Comparison of ENCODE assay signal across 9 cellular contexts in genomic region chr7:100674441-100675407, GRCh38. TPM values are rescaled to one million over a fixed set of nuclear protein-coding genes. Genes with fewer than 3 reads are reported as not detected.
DNase-seq lines count a peak whose midpoint lies in the region; ATAC-seq and TF ChIP-seq lines count a peak whose summit lies in the region.
"Had no signal": no experiment of that assay in that cellular context is flagged by ENCODE, and none has a peak within 500 bp of the region (broad histone marks: within the 10 kb centered on the region; RNA-seq: fewer than 3 reads in every experiment).

No MANE protein-coding gene starts in this region.

- peak overlapping the region; percentile 97 for H3K4me3 Mint-ChIP-seq in activated naive CD8-positive, alpha-beta T cell treated with anti-CD3 and anti-CD28 coated beads for 36 hours

- TF ChIP-seq CTCF in GM10266 (IDR thresholded peaks at IDR 0.05; ENCODE audit: control insufficient read depth, insufficient read depth, low read depth, missing control alignments) (no peak), sigmoid colon (IDR thresholded peaks at IDR 0.05) (no peak)

- H3K27me3 ChIP-seq in right cardiac atrium (ENCODE audit: control insufficient read depth, insufficient read depth) = no peaks in the 10 kb centered on the region
- no peaks in the 10 kb centered on the region for H3K27me3 ChIP-seq in sigmoid colon

- intact Hi-C loops in right cardiac atrium (cut with DNase I) = loop anchor here in 2 of 4 donors (5.0 to 10.0 kb wide), 3 partner anchors 60 to 90 kb away; partner anchors contain the start of genes MOSPD3 (in 2 of the 2), FBXO24 (in 1 of the 2) and LRCH4 (in 1 of the 2)
- intact Hi-C loops in sigmoid colon (cut with DNase I) = loop anchor here (1.0 to 5.0 kb wide), 6 partner anchors 16 to 207 kb away; partner anchors contain the start of genes FBXO24, LRCH4 and NYAP1

- H3K4me3 ChIP-seq in right cardiac atrium (ENCODE audit: low read length) (peak overlapping the region; percentile 96), sigmoid colon (peak overlapping the region; percentile 91 to 99 (median 92))

- H3K9me3 ChIP-seq in right cardiac atrium (ENCODE audit: control insufficient read depth, low read length) (no peaks in the 10 kb centered on the region), sigmoid colon (no peaks in the 10 kb centered on the region)

- no peaks in the 10 kb centered on the region for H3K27me3 Mint-ChIP-seq in activated naive CD8-positive, alpha-beta T cell treated with anti-CD3 and anti-CD28 coated beads for 36 hours

- H3K4me1 Mint-ChIP-seq in activated naive CD8-positive, alpha-beta T cell treated with anti-CD3 and anti-CD28 coated beads for 36 hours = peaks cover 17% of the 10 kb centered on the region

- H3K9me3 Mint-ChIP-seq in activated naive CD8-positive, alpha-beta T cell treated with anti-CD3 and anti-CD28 coated beads for 36 hours = no peaks in the 10 kb centered on the region

- under 1% methylated on average over 82 of the region's 82 CpGs for WGBS in right cardiac atrium
- 0% methylated on average over 82 of the region's 82 CpGs for WGBS in sigmoid colon, 2 donors

- H3K4me1 ChIP-seq in right cardiac atrium (ENCODE audit: control insufficient read depth, insufficient read depth, low read length) = no peaks in the 10 kb centered on the region
- peaks cover 0 to 31% (median 17%) of the 10 kb centered on the region in 4 donors for H3K4me1 ChIP-seq in sigmoid colon

- no peak for TF ChIP-seq POLR2A in sigmoid colon (IDR thresholded peaks at IDR 0.05)

- peak overlapping the region; percentile 92 for H3K27ac Mint-ChIP-seq in activated naive CD8-positive, alpha-beta T cell treated with anti-CD3 and anti-CD28 coated beads for 36 hours

- peak overlapping the region; percentile 96 for H3K27ac ChIP-seq in right cardiac atrium (ENCODE audit: low read length)
- H3K27ac ChIP-seq in sigmoid colon = peak overlapping the region; percentile 97 to 99 (median 98)

- no peak for TF ChIP-seq EP300 in sigmoid colon (IDR thresholded peaks at IDR 0.05)

- H3K36me3 ChIP-seq in sigmoid colon = peaks cover 18 to 35% (median 30%) of the 10 kb centered on the region in 4 donors

- H3K36me3 Mint-ChIP-seq in activated naive CD8-positive, alpha-beta T cell treated with anti-CD3 and anti-CD28 coated beads for 36 hours = peaks cover 18% of the 10 kb centered on the region

- ATAC-seq in right cardiac atrium (no peak), GM21723 (IDR thresholded peaks at IDR 0.05; ENCODE audit: unreplicated experiment) (no peak), GM21360 (IDR thresholded peaks at IDR 0.05; ENCODE audit: unreplicated experiment) (no peak)

- peak; percentile 38 for DNase-seq in GM10266 (ENCODE audit: extremely low spot score)
- DNase-seq in NCI-H526 treated with DMSO at 0.1 percent for 48 hours (lab: John Stamatoyannopoulos, UW) = peak; percentile 52
- peak; percentile 52 for DNase-seq in activated naive CD8-positive, alpha-beta T cell treated with anti-CD3 and anti-CD28 coated beads for 36 hours
- peak; percentile 52 to 79 (median 72) for DNase-seq in right cardiac atrium
- DNase-seq in sigmoid colon = peak; percentile 75
- DNase-seq in OCI-M2 (lab: John Stamatoyannopoulos, UW; ENCODE audit: unreplicated experiment) = no peak

RNA-seq across cellular contexts. Expression of gene GNB2, which starts 1.2 kb away (rescaled TPM):
- total RNA-seq in activated naive CD8-positive, alpha-beta T cell treated with anti-CD3 and anti-CD28 coated beads for 36 hours = 100 to 1,000 TPM; 200 to 202 TPM
- 100 to 1,000 TPM; 128 to 160 (median 132) TPM for total RNA-seq in right cardiac atrium
- polyA plus RNA-seq in right cardiac atrium = 115 TPM
- 100 to 1,000 TPM; 133 to 199 (median 163) TPM for total RNA-seq in sigmoid colon
- polyA plus RNA-seq in sigmoid colon = 100 to 1,000 TPM; 230 to 286 (median 236) TPM

RNA-seq across cellular contexts. Expression of gene ACTL6B, which starts 18.5 kb away (rescaled TPM):
- total RNA-seq in activated naive CD8-positive, alpha-beta T cell treated with anti-CD3 and anti-CD28 coated beads for 36 hours = not detected
- not detected for total RNA-seq in right cardiac atrium
- polyA plus RNA-seq in right cardiac atrium = not detected
- total RNA-seq in sigmoid colon = under 1 TPM in 2 of 4 donors, not detected in 2; 0.68 to 0.71 TPM
- under 1 TPM in 1 of 3 donors, not detected in 2; 0.58 TPM for polyA plus RNA-seq in sigmoid colon
- total RNA-seq: T-helper 2 cell treated with Interferon-gamma antibody and Interleukin-4, amounts not matched to agents 100 ng/mL and 5 ng/mL, for 36 hours had no signal

RNA-seq across cellular contexts. Expression of gene GIGYF1, which starts 19.3 kb away (rescaled TPM):
- 10 to 100 TPM; 41.9 to 45.2 TPM for total RNA-seq in activated naive CD8-positive, alpha-beta T cell treated with anti-CD3 and anti-CD28 coated beads for 36 hours
- total RNA-seq in right cardiac atrium (10 to 100 TPM; 26.7 to 39.6 (median 32.7) TPM), sigmoid colon (10 to 100 TPM; 24.8 to 47.1 (median 26.6) TPM)
- polyA plus RNA-seq in right cardiac atrium (26.2 TPM), sigmoid colon (10 to 100 TPM in 1 of 3 donors, 1 to 10 TPM in 2; 3.5 to 27.9 (median 4.8) TPM)

RNA-seq across cellular contexts. Expression of gene POP7, which starts 31.2 kb away (rescaled TPM):
- 10 to 100 TPM; 84.5 to 85.6 TPM for total RNA-seq in activated naive CD8-positive, alpha-beta T cell treated with anti-CD3 and anti-CD28 coated beads for 36 hours
- total RNA-seq in right cardiac atrium (10 to 100 TPM; 21.4 to 26.4 (median 24.2) TPM), sigmoid colon (10 to 100 TPM; 20.5 to 39.5 (median 31.7) TPM)
- polyA plus RNA-seq in right cardiac atrium (37.2 TPM), sigmoid colon (10 to 100 TPM; 43.5 to 46.2 (median 44.4) TPM)

RNA-seq across cellular contexts. Expression of gene TFR2, which starts 33.4 kb away (rescaled TPM):
- 10 to 100 TPM; 10.9 to 11.1 TPM for total RNA-seq in activated naive CD8-positive, alpha-beta T cell treated with anti-CD3 and anti-CD28 coated beads for 36 hours
- total RNA-seq in right cardiac atrium (under 1 TPM in 3 of 4 donors, not detected in 1; 0.25 to 0.41 (median 0.26) TPM), sigmoid colon (under 1 TPM in 1 of 4 donors, not detected in 3; 0.71 TPM)
- polyA plus RNA-seq in right cardiac atrium (0.14 TPM), sigmoid colon (1 to 10 TPM in 1 of 3 donors, not detected in 2; 2.2 TPM)
